ENCODE assay signal across 1 cellular context in the genomic region with DNA sequence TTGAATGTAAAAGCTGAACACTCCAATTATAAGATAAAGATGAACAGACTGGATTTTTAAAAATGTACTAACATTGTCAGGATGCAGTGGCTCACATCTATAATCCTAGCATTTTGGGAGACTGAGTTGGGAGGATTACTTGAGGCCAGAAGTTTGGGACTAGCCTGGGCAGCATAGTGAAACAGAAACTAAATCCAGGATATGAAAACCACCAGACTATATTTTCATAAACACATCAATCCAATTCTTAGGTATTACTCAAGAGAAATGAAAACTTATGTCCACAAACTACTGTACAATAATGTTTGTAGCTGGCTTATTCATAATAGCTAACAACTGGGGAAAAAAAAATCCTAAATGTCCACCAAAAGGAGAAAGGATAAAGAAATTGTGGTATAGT.
TF ChIP-seq lines count a peak whose summit lies in the region.

No MANE protein-coding gene starts in this region.

TF ChIP-seq in K562, 482 proteins besides CTCF, POLR2A, EP300 and RAD21:
- TF ChIP-seq FUS (optimal IDR thresholded peaks at IDR 0.05; ENCODE audit: low read depth, low read length) (no peak), BACH1 (tag; IDR thresholded peaks at IDR 0.05) (no peak), CREB1 (IDR thresholded peaks at IDR 0.05) (no peak), CREB1 (CRISPR knock-in tag; IDR thresholded peaks at IDR 0.05) (no peak), HSF4 (CRISPR knock-in tag; IDR thresholded peaks at IDR 0.05; ENCODE audit: borderline replicate concordance) (no peak), HEY1 (CRISPR knock-in tag; IDR thresholded peaks at IDR 0.05; ENCODE audit: borderline replicate concordance) (no peak), TCF3 (CRISPR knock-in tag; IDR thresholded peaks at IDR 0.05) (no peak), SUPT5H (IDR thresholded peaks at IDR 0.05) (no peak), NR2C1 (IDR thresholded peaks at IDR 0.05) (no peak), NR2C1 (tag; IDR thresholded peaks at IDR 0.05) (no peak), SRSF9 (IDR thresholded peaks at IDR 0.05; ENCODE audit: borderline replicate concordance, low read depth, low read length) (no peak), ELF1 (tag; IDR thresholded peaks at IDR 0.05) (no peak)
- TF ChIP-seq, protein P1, sequence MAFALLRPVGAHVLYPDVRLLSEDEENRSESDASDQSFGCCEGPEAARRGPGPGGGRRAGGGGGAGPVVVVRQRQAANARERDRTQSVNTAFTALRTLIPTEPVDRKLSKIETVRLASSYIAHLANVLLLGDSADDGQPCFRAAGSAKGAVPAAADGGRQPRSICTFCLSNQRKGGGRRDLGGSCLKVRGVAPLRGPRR (CRISPR knock-in tag; IDR thresholded peaks at IDR 0.05), result no peak
- TF ChIP-seq, protein P2, sequence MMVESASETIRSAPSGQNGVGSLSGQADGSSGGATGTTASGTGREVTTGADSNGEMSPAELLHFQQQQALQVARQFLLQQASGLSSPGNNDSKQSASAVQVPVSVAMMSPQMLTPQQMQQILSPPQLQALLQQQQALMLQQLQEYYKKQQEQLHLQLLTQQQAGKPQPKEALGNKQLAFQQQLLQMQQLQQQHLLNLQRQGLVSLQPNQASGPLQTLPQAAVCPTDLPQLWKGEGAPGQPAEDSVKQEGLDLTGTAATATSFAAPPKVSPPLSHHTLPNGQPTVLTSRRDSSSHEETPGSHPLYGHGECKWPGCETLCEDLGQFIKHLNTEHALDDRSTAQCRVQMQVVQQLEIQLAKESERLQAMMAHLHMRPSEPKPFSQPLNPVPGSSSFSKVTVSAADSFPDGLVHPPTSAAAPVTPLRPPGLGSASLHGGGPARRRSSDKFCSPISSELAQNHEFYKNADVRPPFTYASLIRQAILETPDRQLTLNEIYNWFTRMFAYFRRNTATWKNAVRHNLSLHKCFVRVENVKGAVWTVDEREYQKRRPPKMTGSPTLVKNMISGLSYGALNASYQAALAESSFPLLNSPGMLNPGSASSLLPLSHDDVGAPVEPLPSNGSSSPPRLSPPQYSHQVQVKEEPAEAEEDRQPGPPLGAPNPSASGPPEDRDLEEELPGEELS (CRISPR knock-in tag; IDR thresholded peaks at IDR 0.05; ENCODE audit: borderline replicate concordance), result no peak
- TF ChIP-seq, protein P3, sequence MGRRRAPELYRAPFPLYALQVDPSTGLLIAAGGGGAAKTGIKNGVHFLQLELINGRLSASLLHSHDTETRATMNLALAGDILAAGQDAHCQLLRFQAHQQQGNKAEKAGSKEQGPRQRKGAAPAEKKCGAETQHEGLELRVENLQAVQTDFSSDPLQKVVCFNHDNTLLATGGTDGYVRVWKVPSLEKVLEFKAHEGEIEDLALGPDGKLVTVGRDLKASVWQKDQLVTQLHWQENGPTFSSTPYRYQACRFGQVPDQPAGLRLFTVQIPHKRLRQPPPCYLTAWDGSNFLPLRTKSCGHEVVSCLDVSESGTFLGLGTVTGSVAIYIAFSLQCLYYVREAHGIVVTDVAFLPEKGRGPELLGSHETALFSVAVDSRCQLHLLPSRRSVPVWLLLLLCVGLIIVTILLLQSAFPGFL (CRISPR knock-in tag; IDR thresholded peaks at IDR 0.05), result no peak
